25 cellular contexts compared by ENCODE assay signal in genomic region chr3:112011376-112011940, GRCh38. TPM values are rescaled to one million over a fixed set of nuclear protein-coding genes. Genes with fewer than 3 reads are reported as not detected.
"Had no signal": no experiment of that assay in that cellular context is flagged by ENCODE, and none has a peak within 500 bp of the region (broad histone marks: within the 10 kb centered on the region; RNA-seq: fewer than 3 reads in every experiment).

No MANE protein-coding gene starts in this region.

- H3K9me3 Mint-ChIP-seq: activated naive CD8-positive, alpha-beta T cell treated with anti-CD3 and anti-CD28 coated beads for 36 hours; activated T-helper 17 cell treated with anti-CD3 and anti-CD28 coated beads, Interleukin-2, amount 50 U/mL, for 72 hours; effector memory CD8-positive, alpha-beta T cell; natural killer cell; T-cell; WTC11 had no signal

- H3K4me1 ChIP-seq: vagina had no signal

- H3K27me3 Mint-ChIP-seq: activated CD4-positive, alpha-beta T cell treated with anti-CD3 and anti-CD28 coated beads for 36 hours; activated CD8-positive, alpha-beta memory T cell treated with anti-CD3 and anti-CD28 coated beads, Interleukin-2, amount 10 ng/mL, durations not matched to agents 7 days and 5 days; activated naive CD8-positive, alpha-beta T cell treated with anti-CD3 and anti-CD28 coated beads for 36 hours; activated T-helper 17 cell treated with anti-CD3 and anti-CD28 coated beads, Interleukin-2, amount 50 U/mL, for 72 hours; effector memory CD8-positive, alpha-beta T cell; T-cell had no signal

- H3K36me3 ChIP-seq: cardiac muscle cell, transverse colon, vagina had no signal

- H3K9me3 ChIP-seq: transverse colon, vagina had no signal

- H3K27me3 ChIP-seq: foreskin keratinocyte, transverse colon, vagina had no signal

- ATAC-seq: activated CD4-positive, alpha-beta T cell treated with anti-CD3 and anti-CD28 coated beads for 36 hours; activated CD8-positive, alpha-beta memory T cell treated with anti-CD3 and anti-CD28 coated beads, Interleukin-2, amount 10 ng/mL, durations not matched to agents 7 days and 5 days; activated T-helper 17 cell treated with anti-CD3 and anti-CD28 coated beads, Interleukin-2, amount 50 U/mL, for 72 hours; effector memory CD8-positive, alpha-beta T cell; foreskin keratinocyte; natural killer cell; T-cell; WTC11 had no signal

- DNase-seq: activated CD4-positive, alpha-beta T cell treated with anti-CD3 and anti-CD28 coated beads for 36 hours; activated CD4-positive, alpha-beta T cell treated with anti-CD3 and anti-CD28 coated beads, Interleukin-2, amount 50 U/mL, for 48 hours; activated CD8-positive, alpha-beta memory T cell treated with anti-CD3 and anti-CD28 coated beads, Interleukin-2, amount 10 ng/mL, durations not matched to agents 7 days and 5 days; activated naive CD4-positive, alpha-beta T cell; activated naive CD8-positive, alpha-beta T cell treated with anti-CD3 and anti-CD28 coated beads for 36 hours; amniotic stem cell; dermis blood vessel endothelial cell; effector memory CD8-positive, alpha-beta T cell; foreskin keratinocyte; mesendoderm; natural killer cell; occipital lobe; retina; stimulated activated CD4-positive, alpha-beta T cell treated with anti-CD3 and anti-CD28 coated beads, Interleukin-12 subunit alpha, Interleukin-12 subunit beta, amount 100 ng/mL, for 4 hours; stimulated activated CD4-positive, alpha-beta T cell treated with anti-CD3 and anti-CD28 coated beads, Interleukin-1b, Interleukin-23, amount 100 ng/mL, for 48 hours; stimulated activated CD8-positive, alpha-beta memory T cell treated with anti-CD3 and anti-CD28 coated beads, Interleukin-4, amount 100 ng/mL, for 48 hours; stimulated activated naive CD4-positive, alpha-beta T cell; T-cell; transverse colon had no signal

- H3K27ac ChIP-seq: cardiac muscle cell, foreskin keratinocyte, transverse colon, vagina had no signal

- H3K36me3 Mint-ChIP-seq: activated CD8-positive, alpha-beta memory T cell treated with anti-CD3 and anti-CD28 coated beads, Interleukin-2, amount 10 ng/mL, durations not matched to agents 7 days and 5 days; activated naive CD8-positive, alpha-beta T cell treated with anti-CD3 and anti-CD28 coated beads for 36 hours; natural killer cell; T-cell; WTC11 had no signal

- H3K4me3 Mint-ChIP-seq: activated CD4-positive, alpha-beta T cell treated with anti-CD3 and anti-CD28 coated beads for 36 hours; activated CD8-positive, alpha-beta memory T cell treated with anti-CD3 and anti-CD28 coated beads, Interleukin-2, amount 10 ng/mL, durations not matched to agents 7 days and 5 days; activated naive CD8-positive, alpha-beta T cell treated with anti-CD3 and anti-CD28 coated beads for 36 hours; activated T-helper 17 cell treated with anti-CD3 and anti-CD28 coated beads, Interleukin-2, amount 50 U/mL, for 72 hours; effector memory CD8-positive, alpha-beta T cell; natural killer cell; T-cell; WTC11 had no signal

- H3K4me3 ChIP-seq: cardiac muscle cell, transverse colon, vagina had no signal

- H3K27ac Mint-ChIP-seq: activated CD4-positive, alpha-beta T cell treated with anti-CD3 and anti-CD28 coated beads for 36 hours; activated CD8-positive, alpha-beta memory T cell treated with anti-CD3 and anti-CD28 coated beads, Interleukin-2, amount 10 ng/mL, durations not matched to agents 7 days and 5 days; activated naive CD8-positive, alpha-beta T cell treated with anti-CD3 and anti-CD28 coated beads for 36 hours; natural killer cell; T-cell; WTC11 had no signal

RNA-seq across cellular contexts. Expression of gene TAGLN3, which starts 12.7 kb away (rescaled TPM):
- total RNA-seq: activated CD8-positive, alpha-beta memory T cell treated with anti-CD3 and anti-CD28 coated beads, Interleukin-2, amount 10 ng/mL, durations not matched to agents 7 days and 5 days; natural killer cell; T-cell had no signal

RNA-seq across cellular contexts. Expression of gene TMPRSS7, which starts 23.1 kb away (rescaled TPM):
- total RNA-seq: activated CD4-positive, alpha-beta T cell treated with anti-CD3 and anti-CD28 coated beads for 36 hours; activated CD8-positive, alpha-beta memory T cell treated with anti-CD3 and anti-CD28 coated beads, Interleukin-2, amount 10 ng/mL, durations not matched to agents 7 days and 5 days; activated naive CD8-positive, alpha-beta T cell treated with anti-CD3 and anti-CD28 coated beads for 36 hours; cardiac muscle cell; dermis blood vessel endothelial cell; fibroblast of lung; foreskin keratinocyte; kidney epithelial cell; natural killer cell; transverse colon; vagina; WTC11 had no signal
- polyA plus RNA-seq: cardiac muscle cell, fibroblast of lung had no signal
